8 cellular contexts compared by ENCODE assay signal in genomic region chr19:40691421-40692211, GRCh38.
DNase-seq lines count a peak whose midpoint lies in the region; ATAC-seq, FAIRE-seq and TF ChIP-seq lines count a peak whose summit lies in the region.

No MANE protein-coding gene starts in this region.

- H3K27ac Mint-ChIP-seq in activated naive CD4-positive, alpha-beta T cell treated with anti-CD3 and anti-CD28 coated beads, Interleukin-2, amount 50 U/mL, for 24 hours, result peak overlapping the region; percentile 75

- no peaks in the 10 kb centered on the region for H3K36me3 Mint-ChIP-seq in activated naive CD4-positive, alpha-beta T cell treated with anti-CD3 and anti-CD28 coated beads, Interleukin-2, amount 50 U/mL, for 24 hours

- H3K27ac ChIP-seq in WERI-Rb-1 (peak overlapping the region; percentile 99), tibial artery (peak overlapping the region; percentile 90 to 95)

- no peaks in the 10 kb centered on the region for H3K27me3 Mint-ChIP-seq in activated naive CD4-positive, alpha-beta T cell treated with anti-CD3 and anti-CD28 coated beads, Interleukin-2, amount 50 U/mL, for 24 hours

- H3K27me3 ChIP-seq in WERI-Rb-1 (ENCODE audit: insufficient read depth, low read depth, severe bottlenecking), result no peaks in the 10 kb centered on the region
- no peaks in the 10 kb centered on the region for H3K27me3 ChIP-seq in tibial artery

- ATAC-seq in HG03432 (IDR thresholded peaks at IDR 0.05; ENCODE audit: unreplicated experiment), result no peak
- no peak for ATAC-seq in GM18520 (IDR thresholded peaks at IDR 0.05; ENCODE audit: unreplicated experiment)

- H3K4me3 ChIP-seq in WERI-Rb-1 (ENCODE audit: low read depth, low read length), result peak overlapping the region; percentile 56
- peak overlapping the region; percentile 71 for H3K4me3 ChIP-seq in iPS-18c (ENCODE audit: insufficient read depth, low read depth, low read length)
- peak overlapping the region; percentile 74 to 86 for H3K4me3 ChIP-seq in tibial artery

- DNase-seq in activated naive CD4-positive, alpha-beta T cell (lab: John Stamatoyannopoulos, UW), result no peak
- DNase-seq in WERI-Rb-1 (peak; percentile 98), tibial artery (no peak), urothelium cell line (ENCODE audit: low spot score) (no peak)

- no peak for FAIRE-seq in urothelium cell line (lab: Jason Lieb, UNC)

- H3K9me3 ChIP-seq in WERI-Rb-1 (ENCODE audit: severe bottlenecking), result no peaks in the 10 kb centered on the region
- no peaks in the 10 kb centered on the region for H3K9me3 ChIP-seq in iPS-18c (ENCODE audit: control insufficient read depth, insufficient read depth, low read length)
- H3K9me3 ChIP-seq in tibial artery, result no peaks in the 10 kb centered on the region

- no peaks in the 10 kb centered on the region for H3K9me3 Mint-ChIP-seq in activated naive CD4-positive, alpha-beta T cell treated with anti-CD3 and anti-CD28 coated beads, Interleukin-2, amount 50 U/mL, for 24 hours

- H3K4me3 Mint-ChIP-seq in activated naive CD4-positive, alpha-beta T cell treated with anti-CD3 and anti-CD28 coated beads, Interleukin-2, amount 50 U/mL, for 24 hours, result peak overlapping the region; percentile 53

- peaks cover 4% of the 10 kb centered on the region for H3K4me1 Mint-ChIP-seq in activated naive CD4-positive, alpha-beta T cell treated with anti-CD3 and anti-CD28 coated beads, Interleukin-2, amount 50 U/mL, for 24 hours

- TF ChIP-seq CTCF in WERI-Rb-1 (IDR thresholded peaks at IDR 0.05; ENCODE audit: low read depth, low read length) (no peak), tibial artery (IDR thresholded peaks at IDR 0.05) (no peak)

- peaks cover 4 to 44% (median 29%) of the 10 kb centered on the region in 4 donors for H3K4me1 ChIP-seq in tibial artery

- intact Hi-C loops in tibial artery (cut with DNase I; ENCODE audit: low total_unique reads), result loop anchor here (2.0 kb wide), 3 partner anchors 23 to 59 kb away; partner anchors contain the start of genes ACTMAP and SNRPA

- H3K36me3 ChIP-seq in WERI-Rb-1 (peaks cover 29% of the 10 kb centered on the region), tibial artery (peaks cover 0 to 49% (median 14%) of the 10 kb centered on the region in 3 donors)
